Comparison of ENCODE assay signal across 1 cellular context in genomic region chr5:179907570-179908324, GRCh38.
TF ChIP-seq lines count a peak whose summit lies in the region.

Gene TBC1D9B, minus strand, starts transcription at chr5:179907897. Its CDS starts 76 bp downstream, at chr5:179907821.

TF ChIP-seq in HepG2, 621 proteins besides CTCF, POLR2A, EP300 and RAD21 (continued from another document and continues in another):
- TF ChIP-seq ZNF574 (CRISPR knock-in tag; IDR thresholded peaks at IDR 0.05) (peak; percentile 56), ZNF501 (CRISPR knock-in tag; IDR thresholded peaks at IDR 0.05) (peak; percentile 44; the same call in 1 of the 2 replicates), ETS1 (CRISPR knock-in tag; IDR thresholded peaks at IDR 0.05) (0 out of 2 replicates have a peak, but pooled peaks have one; percentile 46), SIN3A (IDR thresholded peaks at IDR 0.05; ENCODE audit: borderline replicate concordance, low read depth, low read length) (peak; percentile 33; the same call in 1 of the 2 replicates), PAX8 (CRISPR knock-in tag; IDR thresholded peaks at IDR 0.05; ENCODE audit: borderline replicate concordance) (peak; percentile 45; the same call in 1 of the 2 replicates), SMAD3 (CRISPR knock-in tag; IDR thresholded peaks at IDR 0.05) (no peak), ZNF543 (CRISPR knock-in tag; IDR thresholded peaks at IDR 0.05) (peak; percentile 38; the same call in 1 of the 2 replicates), POLR2AphosphoS5 (IDR thresholded peaks at IDR 0.05; ENCODE audit: low read depth, low read length) (peak; percentile 60), ZNF354B (CRISPR knock-in tag; IDR thresholded peaks at IDR 0.05) (no peak), ARID4A (CRISPR knock-in tag; IDR thresholded peaks at IDR 0.05; ENCODE audit: borderline replicate concordance) (peak; percentile 43; the same call in 1 of the 2 replicates), ZNF580 (CRISPR knock-in tag; IDR thresholded peaks at IDR 0.05; ENCODE audit: borderline replicate concordance, low read depth) (0 out of 2 replicates have a peak, but pooled peaks have one; percentile 42), ZBED4 (CRISPR knock-in tag; IDR thresholded peaks at IDR 0.05; ENCODE audit: borderline replicate concordance) (peak; percentile 39), SUZ12 (IDR thresholded peaks at IDR 0.05; ENCODE audit: low read depth, low read length) (no peak), MZF1 (CRISPR knock-in tag; IDR thresholded peaks at IDR 0.05; ENCODE audit: borderline replicate concordance) (no peak), ATF7-NPFF (CRISPR knock-in tag; IDR thresholded peaks at IDR 0.05; ENCODE audit: low read depth) (peak; percentile 44; the same call in 1 of the 2 replicates), ZNF614 (CRISPR knock-in tag; IDR thresholded peaks at IDR 0.05; ENCODE audit: borderline replicate concordance) (no peak), ZNF775 (CRISPR knock-in tag; IDR thresholded peaks at IDR 0.05; ENCODE audit: borderline replicate concordance) (no peak), ZNF788 (CRISPR knock-in tag; IDR thresholded peaks at IDR 0.05; ENCODE audit: borderline replicate concordance) (peak; percentile 48; the same call in 1 of the 2 replicates), HES4 (CRISPR knock-in tag; IDR thresholded peaks at IDR 0.05; ENCODE audit: borderline replicate concordance) (peak; percentile 76; the same call in 1 of the 2 replicates), KDM1A (CRISPR knock-in tag; IDR thresholded peaks at IDR 0.05) (no peak), SP4 (CRISPR knock-in tag; IDR thresholded peaks at IDR 0.05) (peak; percentile 49; the same call in 1 of the 2 replicates), ZNF678 (CRISPR knock-in tag; IDR thresholded peaks at IDR 0.05) (peak; percentile 39; the same call in 1 of the 2 replicates), TRIM24 (CRISPR knock-in tag; IDR thresholded peaks at IDR 0.05) (no peak), SAP130 (CRISPR knock-in tag; IDR thresholded peaks at IDR 0.05; ENCODE audit: low read depth) (peak; percentile 65), ZNF180 (CRISPR knock-in tag; IDR thresholded peaks at IDR 0.05; ENCODE audit: borderline replicate concordance, low read depth) (no peak), HNRNPLL (IDR thresholded peaks at IDR 0.05; ENCODE audit: low read depth, low read length, poor library complexity, severe bottlenecking) (peak; percentile 95), ZNF770 (CRISPR knock-in tag; IDR thresholded peaks at IDR 0.05) (peak; percentile 90), TAF1 (CRISPR knock-in tag; IDR thresholded peaks at IDR 0.05) (peak; percentile 34; the same call in 1 of the 2 replicates), SNAPC4 (CRISPR knock-in tag; IDR thresholded peaks at IDR 0.05) (no peak), HNRNPL (IDR thresholded peaks at IDR 0.05; ENCODE audit: low read depth, low read length) (0 out of 2 replicates have a peak, but pooled peaks have one; percentile 3), LBX2 (CRISPR knock-in tag; IDR thresholded peaks at IDR 0.05; ENCODE audit: borderline replicate concordance) (no peak), ESRRA (CRISPR knock-in tag; IDR thresholded peaks at IDR 0.05; ENCODE audit: low read depth) (0 out of 2 replicates have a peak, but pooled peaks have one; percentile 39), ZNF674 (CRISPR knock-in tag; IDR thresholded peaks at IDR 0.05; ENCODE audit: low read depth) (no peak), ZNF446 (CRISPR knock-in tag; IDR thresholded peaks at IDR 0.05) (peak; percentile 60; the same call in 1 of the 2 replicates), GABPB1 (CRISPR knock-in tag; IDR thresholded peaks at IDR 0.05) (peak; percentile 71; the same call in 1 of the 2 replicates), CREB1 (IDR thresholded peaks at IDR 0.05) (no peak), CREB1 (CRISPR knock-in tag; IDR thresholded peaks at IDR 0.05) (no peak), SRSF1 (optimal IDR thresholded peaks at IDR 0.05; ENCODE audit: low read depth, low read length) (peak; percentile 23), PHF8 (CRISPR knock-in tag; IDR thresholded peaks at IDR 0.05) (peak; percentile 85)
